Comparison of ENCODE assay signal across 21 cellular contexts in genomic region chr6:38603966-38604365, GRCh38. TPM values are rescaled to one million over a fixed set of nuclear protein-coding genes. Genes with fewer than 3 reads are reported as not detected.
A peak's percentile ranks its signal among the peaks of the same experiment; 100 is the strongest.
DNase-seq lines count a peak whose midpoint lies in the region; ATAC-seq, FAIRE-seq and TF ChIP-seq lines count a peak whose summit lies in the region.
"Had no signal": no experiment of that assay in that cellular context is flagged by ENCODE, and none has a peak within 500 bp of the region (broad histone marks: within the 10 kb centered on the region; RNA-seq: fewer than 3 reads in every experiment).

No MANE protein-coding gene starts in this region.

- no peaks in the 10 kb centered on the region for H3K4me1 ChIP-seq in astrocyte (ENCODE audit: insufficient read depth, low read length)
- H3K4me1 ChIP-seq in body of pancreas, result peaks cover 8% of the 10 kb centered on the region
- H3K4me1 ChIP-seq: BLaER1 had no signal

- H3K9me3 Mint-ChIP-seq in astrocyte (ENCODE audit: unreplicated experiment), result no peaks in the 10 kb centered on the region
- H3K9me3 Mint-ChIP-seq: activated CD4-positive, alpha-beta T cell treated with anti-CD3 and anti-CD28 coated beads, Interleukin-2, amount 10 ng/mL, durations not matched to agents 7 days and 5 days; neural crest cell; stimulated activated effector memory CD8-positive, alpha-beta T cell treated with anti-CD3 and anti-CD28 coated beads, Interleukin-12 subunit alpha, Interleukin-12 subunit beta, amount 100 ng/mL, for 72 hours had no signal

- H3K27ac Mint-ChIP-seq in astrocyte (ENCODE audit: unreplicated experiment), result peak overlapping the region; percentile 97
- H3K27ac Mint-ChIP-seq: activated CD4-positive, alpha-beta T cell treated with anti-CD3 and anti-CD28 coated beads, Interleukin-2, amount 10 ng/mL, durations not matched to agents 7 days and 5 days; progenitor cell of endocrine pancreas; stimulated activated effector memory CD8-positive, alpha-beta T cell treated with anti-CD3 and anti-CD28 coated beads, Interleukin-12 subunit alpha, Interleukin-12 subunit beta, amount 100 ng/mL, for 72 hours had no signal

- H2AFZ ChIP-seq in astrocyte (ENCODE audit: low read depth, low read length), result no peak overlapping the region

- H3K9ac ChIP-seq in astrocyte (ENCODE audit: low read length), result no peak overlapping the region
- H3K9ac ChIP-seq: BLaER1 had no signal

- peaks cover 18% of the 10 kb centered on the region for H3K4me1 Mint-ChIP-seq in astrocyte (ENCODE audit: low read depth, unreplicated experiment)
- H3K4me1 Mint-ChIP-seq: activated CD4-positive, alpha-beta T cell treated with anti-CD3 and anti-CD28 coated beads, Interleukin-2, amount 10 ng/mL, durations not matched to agents 7 days and 5 days; neural crest cell had no signal

- ATAC-seq in body of pancreas, result no peak
- ATAC-seq in HG02759 (IDR thresholded peaks at IDR 0.05; ENCODE audit: unreplicated experiment), result no peak
- no peak for ATAC-seq in HG03439 (IDR thresholded peaks at IDR 0.05; ENCODE audit: unreplicated experiment)
- ATAC-seq: stimulated activated effector memory CD8-positive, alpha-beta T cell treated with anti-CD3 and anti-CD28 coated beads, Interleukin-12 subunit alpha, Interleukin-12 subunit beta, amount 100 ng/mL, for 72 hours had no signal

- no peaks in the 10 kb centered on the region for H3K27me3 Mint-ChIP-seq in astrocyte (ENCODE audit: low read depth, unreplicated experiment)
- H3K27me3 Mint-ChIP-seq: activated CD4-positive, alpha-beta T cell treated with anti-CD3 and anti-CD28 coated beads, Interleukin-2, amount 10 ng/mL, durations not matched to agents 7 days and 5 days; progenitor cell of endocrine pancreas had no signal

- no peaks in the 10 kb centered on the region for H3K36me3 ChIP-seq in astrocyte (ENCODE audit: insufficient read depth, low read length)
- no peaks in the 10 kb centered on the region for H3K36me3 ChIP-seq in body of pancreas (replicated peaks in 1 of 2; ENCODE audit: insufficient read depth in 1 of 2, low read depth in 2 of 2)
- H3K36me3 ChIP-seq: BLaER1, thoracic aorta had no signal

- DNase-seq in astrocyte (ENCODE audit: low read depth), result peak; percentile 53
- DNase-seq in fibroblast of villous mesenchyme (ENCODE audit: low read depth), result peak; percentile 68
- peak; percentile 14 for DNase-seq in myocyte (ENCODE audit: low read depth)
- DNase-seq in epidermal melanocyte (ENCODE audit: insufficient read length, low spot score), result no peak
- DNase-seq in body of pancreas, result no peak
- DNase-seq: activated CD4-positive, alpha-beta T cell treated with anti-CD3 and anti-CD28 coated beads, Interleukin-2, amount 10 ng/mL, durations not matched to agents 7 days and 5 days; activated CD8-positive, alpha-beta memory T cell treated with anti-CD3 and anti-CD28 coated beads, Interleukin-2, amount 50 U/mL, for 48 hours; activated gamma-delta T cell treated with Interleukin-2 at 50 U/mL for 16 hours; head of caudate nucleus; KG1; midbrain had no signal

- 56 to 69% methylated on average over 3 of the region's 3 CpGs for WGBS in body of pancreas, 2 donors

- H3K4me2 ChIP-seq in astrocyte (ENCODE audit: low read length), result no peak overlapping the region
- H3K4me2 ChIP-seq: BLaER1 had no signal

- no peaks in the 10 kb centered on the region for H3K79me2 ChIP-seq in astrocyte (ENCODE audit: insufficient read depth, low read length)

- FAIRE-seq in G401.6 (lab: Jason Lieb, UNC), result peak; percentile 65
- no peak for FAIRE-seq in astrocyte (lab: Jason Lieb, UNC)
- FAIRE-seq: colon had no signal

- H3K27ac ChIP-seq in astrocyte (ENCODE audit: low read depth, low read length), result no peak overlapping the region
- no peak overlapping the region for H3K27ac ChIP-seq in body of pancreas
- H3K27ac ChIP-seq: BLaER1, RWPE1, thoracic aorta had no signal

- H3K27me3 ChIP-seq in astrocyte (ENCODE audit: insufficient read depth, low read length), result no peaks in the 10 kb centered on the region
- no peaks in the 10 kb centered on the region for H3K27me3 ChIP-seq in body of pancreas
- H3K27me3 ChIP-seq: BLaER1 had no signal

- no peak overlapping the region for H3K4me3 ChIP-seq in astrocyte (ENCODE audit: insufficient read depth, low read depth, low read length)
- no peak overlapping the region for H3K4me3 ChIP-seq in fibroblast of villous mesenchyme (ENCODE audit: low read depth, low read length)
- H3K4me3 ChIP-seq in body of pancreas, result no peak overlapping the region
- H3K4me3 ChIP-seq: BLaER1, thoracic aorta had no signal

- H3K36me3 Mint-ChIP-seq in astrocyte (ENCODE audit: low read depth, unreplicated experiment), result peaks cover 2% of the 10 kb centered on the region
- H3K36me3 Mint-ChIP-seq: stimulated activated effector memory CD8-positive, alpha-beta T cell treated with anti-CD3 and anti-CD28 coated beads, Interleukin-12 subunit alpha, Interleukin-12 subunit beta, amount 100 ng/mL, for 72 hours had no signal

- TF ChIP-seq CTCF in astrocyte (IDR thresholded peaks at IDR 0.05; ENCODE audit: insufficient read depth, low read depth, low read length) (no peak), fibroblast of villous mesenchyme (IDR thresholded peaks at IDR 0.05; ENCODE audit: insufficient read depth, low read depth, low read length) (no peak), body of pancreas (IDR thresholded peaks at IDR 0.05) (no peak)

- H3K4me3 Mint-ChIP-seq in astrocyte (ENCODE audit: unreplicated experiment), result no peak overlapping the region
- H3K4me3 Mint-ChIP-seq: activated CD4-positive, alpha-beta T cell treated with anti-CD3 and anti-CD28 coated beads, Interleukin-2, amount 10 ng/mL, durations not matched to agents 7 days and 5 days; neural crest cell; stimulated activated effector memory CD8-positive, alpha-beta T cell treated with anti-CD3 and anti-CD28 coated beads, Interleukin-12 subunit alpha, Interleukin-12 subunit beta, amount 100 ng/mL, for 72 hours had no signal

- intact Hi-C loops in body of pancreas (cut with DNase I), result no loop called here

- H3K9me3 ChIP-seq in astrocyte (ENCODE audit: insufficient read depth, low read depth, low read length), result no peaks in the 10 kb centered on the region
- no peaks in the 10 kb centered on the region for H3K9me3 ChIP-seq in body of pancreas
- H3K9me3 ChIP-seq: BLaER1, thoracic aorta had no signal

- TF ChIP-seq POLR2A in body of pancreas (IDR thresholded peaks at IDR 0.05), result no peak

- H4K20me1 ChIP-seq in astrocyte (ENCODE audit: insufficient read depth, low read length), result peaks cover 23% of the 10 kb centered on the region
- H4K20me1 ChIP-seq: BLaER1 had no signal

RNA-seq across cellular contexts. Expression of gene BTBD9, which starts 35.8 kb away (rescaled TPM):
- 10.3 and 12.7 TPM in 2 replicates for total RNA-seq in astrocyte
- 8.7 and 12.1 TPM in 2 replicates for total RNA-seq in fibroblast of villous mesenchyme
- 6.8 and 9.9 TPM in 2 replicates for total RNA-seq in myocyte
- 6.1 TPM for polyA plus RNA-seq in myocyte (2012)
- 10 to 100 TPM; 11.9 to 29.3 TPM for total RNA-seq in body of pancreas

Comparison
In these comparisons a context has a peak if more than half of its experiments do, and no peak if none do; other contexts are left out.
1. DNase-seq: peak in astrocyte (single experiment), fibroblast of villous mesenchyme (single experiment) and myocyte (single experiment); none in epidermal melanocyte (single experiment) and body of pancreas (0 of 4).